24 cellular contexts compared by ENCODE assay signal in genomic region chr4:88187766-88188165, GRCh38.
"Had no signal": no experiment of that assay in that cellular context is flagged by ENCODE, and none has a peak within 500 bp of the region (broad histone marks: within the 10 kb centered on the region; RNA-seq: fewer than 3 reads in every experiment).

No MANE protein-coding gene starts in this region.

- H3K4me3 ChIP-seq: coronary artery, dorsolateral prefrontal cortex, heart left ventricle had no signal

- H3K27ac ChIP-seq: brain microvascular endothelial cell, coronary artery, dorsolateral prefrontal cortex, heart left ventricle had no signal

- ATAC-seq: activated CD4-positive, alpha-beta T cell treated with anti-CD3 and anti-CD28 coated beads for 36 hours; activated CD8-positive, alpha-beta memory T cell treated with anti-CD3 and anti-CD28 coated beads, Interleukin-2, amount 10 ng/mL, durations not matched to agents 7 days and 5 days; activated CD8-positive, alpha-beta T cell treated with anti-CD3 and anti-CD28 coated beads, Interleukin-2, amount 10 ng/mL, durations not matched to agents 7 days and 5 days; esophagus mucosa; heart left ventricle had no signal

- H3K36me3 ChIP-seq: brain microvascular endothelial cell, heart left ventricle had no signal

- H3K27me3 ChIP-seq: brain microvascular endothelial cell, dorsolateral prefrontal cortex, heart left ventricle had no signal

- DNase-seq: activated CD4-positive, alpha-beta memory T cell treated with anti-CD3 and anti-CD28 coated beads for 36 hours; activated CD4-positive, alpha-beta T cell treated with anti-CD3 and anti-CD28 coated beads for 36 hours; activated CD4-positive, alpha-beta T cell treated with anti-CD3 and anti-CD28 coated beads, Interleukin-2, amount 10 ng/mL, durations not matched to agents 24 days and 14 days; activated CD4-positive, CD25-positive, alpha-beta regulatory T cell; activated CD4-positive, CD25-positive, alpha-beta regulatory T cell treated with anti-CD3 and anti-CD28 coated beads, Interleukin-2, amount 50 U/mL, for 72 hours; activated CD8-positive, alpha-beta memory T cell treated with anti-CD3 and anti-CD28 coated beads, Interleukin-2, amount 10 ng/mL, durations not matched to agents 7 days and 5 days; activated CD8-positive, alpha-beta memory T cell treated with anti-CD3 and anti-CD28 coated beads, Interleukin-2, amount 50 U/mL, for 4 hours; activated CD8-positive, alpha-beta T cell treated with anti-CD3 and anti-CD28 coated beads, Interleukin-2, amount 10 ng/mL, durations not matched to agents 7 days and 5 days; activated gamma-delta T cell treated with Interleukin-2 at 50 U/mL for 16 hours; activated naive CD4-positive, alpha-beta T cell treated with anti-CD3 and anti-CD28 coated beads, Interleukin-2, amount 50 U/mL, for 16 hours; activated naive CD4-positive, alpha-beta T cell treated with Interleukin-2 at 50 U/mL for 16 hours; activated T-cell treated with anti-CD3 and anti-CD28 coated beads, Interleukin-2, amount 50 U/mL, for 1 hour; activated T-cell treated with anti-CD3 and anti-CD28 coated beads, Interleukin-2, amount 50 U/mL, for 48 hours; amniotic stem cell; anterior cingulate cortex; brain microvascular endothelial cell; dorsolateral prefrontal cortex; effector memory CD4-positive, alpha-beta T cell; endodermal cell; glutamatergic neuron; heart left ventricle; T-helper 2 cell had no signal
